ENCODE assay signal across 8 cellular contexts in the genomic region with DNA sequence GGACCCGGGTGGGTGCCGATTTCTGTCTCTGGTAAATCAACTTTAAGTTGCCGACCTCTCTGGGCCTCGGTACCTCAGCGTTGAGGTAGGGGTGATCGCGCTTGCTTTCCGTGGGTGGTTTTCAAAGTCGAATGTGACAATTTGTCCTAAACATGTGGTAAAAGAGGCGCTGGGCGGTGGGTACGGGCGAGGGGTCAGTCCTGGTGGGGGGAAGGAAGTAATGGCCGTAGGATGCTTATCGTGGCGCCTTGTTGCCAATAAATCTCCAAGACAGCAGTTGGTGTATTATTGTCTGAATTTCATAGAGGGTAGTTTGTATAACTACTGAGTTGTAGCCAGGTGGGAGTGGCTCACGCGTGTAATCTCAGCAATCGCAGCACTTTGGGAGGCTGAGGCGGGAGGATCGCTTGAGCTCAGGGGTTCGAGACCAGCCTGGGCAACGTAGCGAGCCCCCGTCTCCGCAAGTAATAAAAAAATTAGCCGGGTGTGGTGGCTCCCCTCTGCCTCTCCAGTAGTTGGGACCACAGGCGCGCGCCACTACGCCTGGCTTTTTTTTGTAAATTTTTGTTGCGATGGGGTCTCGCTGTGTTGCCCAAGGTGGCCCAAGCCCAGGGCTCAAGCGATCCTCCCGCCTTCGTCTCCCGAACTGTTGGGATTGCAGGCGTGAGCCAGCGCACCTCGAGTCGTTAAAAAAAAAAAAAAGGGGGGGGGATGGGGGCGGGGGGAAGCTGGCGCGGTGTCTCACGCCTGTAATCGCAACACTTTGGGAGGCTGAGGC. TPM values are rescaled to one million over a fixed set of nuclear protein-coding genes. Genes with fewer than 3 reads are reported as not detected.
DNase-seq lines count a peak whose midpoint lies in the region; ATAC-seq and TF ChIP-seq lines count a peak whose summit lies in the region.

No MANE protein-coding gene starts in this region.

- in situ Hi-C loops in gastrocnemius medialis (cut with MboI; ENCODE audit: low sequenced_read_pairs in 4 of 4), result no loop called here

- CTCF ChIA-PET in T-cell (lab: Charles Lee), result no interaction called here

- H3K4me1 Mint-ChIP-seq in activated CD4-positive, alpha-beta T cell treated with anti-CD3 and anti-CD28 coated beads, Interleukin-2, amount 10 ng/mL, durations not matched to agents 24 days and 14 days, result peaks cover 29% of the 10 kb centered on the region
- H3K4me1 Mint-ChIP-seq in T-cell, result peaks cover 28 to 50% (median 48%) of the 10 kb centered on the region in 3 donors

- peaks cover 0 to 28% of the 10 kb centered on the region in 2 donors for H3K36me3 ChIP-seq in gastrocnemius medialis

- TF ChIP-seq CTCF in foreskin keratinocyte (conservative IDR thresholded peaks at IDR 0.05) (no peak), gastrocnemius medialis (IDR thresholded peaks at IDR 0.05 in 4 of 5, conservative IDR thresholded peaks at IDR 0.05 in 1 of 5) (no peak)

- no peak for TF ChIP-seq POLR2A in gastrocnemius medialis (IDR thresholded peaks at IDR 0.05)

- peak overlapping the region; percentile 91 to 99 (median 94) for H3K4me3 ChIP-seq in gastrocnemius medialis

- POLR2A ChIA-PET in T-cell (lab: Charles Lee), result interaction anchor here in 1 of 2 donors (0.5 kb wide), 1 partner anchor 106 kb away, joined by 3 read pairs; a partner anchor contains a TSS

- no peaks in the 10 kb centered on the region for H3K27me3 Mint-ChIP-seq in activated CD4-positive, alpha-beta T cell treated with anti-CD3 and anti-CD28 coated beads, Interleukin-2, amount 10 ng/mL, durations not matched to agents 24 days and 14 days
- no peaks in the 10 kb centered on the region for H3K27me3 Mint-ChIP-seq in T-cell

- H3K27ac Mint-ChIP-seq in activated CD4-positive, alpha-beta T cell treated with anti-CD3 and anti-CD28 coated beads, Interleukin-2, amount 10 ng/mL, durations not matched to agents 24 days and 14 days, result peak overlapping the region; percentile 98
- peak overlapping the region; percentile 90 to 94 for H3K27ac Mint-ChIP-seq in T-cell

- peak overlapping the region; percentile 96 for H3K4me3 Mint-ChIP-seq in activated CD4-positive, alpha-beta T cell treated with anti-CD3 and anti-CD28 coated beads, Interleukin-2, amount 10 ng/mL, durations not matched to agents 24 days and 14 days
- H3K4me3 Mint-ChIP-seq in T-cell, result peak overlapping the region; percentile 94 to 99 (median 96)

- H3K27me3 ChIP-seq in foreskin keratinocyte (no peaks in the 10 kb centered on the region), gastrocnemius medialis (no peaks in the 10 kb centered on the region)

- H3K4me1 ChIP-seq in foreskin keratinocyte (peaks cover 5% of the 10 kb centered on the region), gastrocnemius medialis (peaks cover 34 to 36% of the 10 kb centered on the region in 2 donors)

- peak in 1 of 4 experiments; percentile 1 for ATAC-seq in T-cell (replicated peaks in 1 of 4)
- no peak for ATAC-seq in foreskin keratinocyte
- peak in 1 of 2 donors; percentile 5 for ATAC-seq in gastrocnemius medialis
- no peak for ATAC-seq in GM18861 (IDR thresholded peaks at IDR 0.05; ENCODE audit: unreplicated experiment)

- H3K27ac ChIP-seq in foreskin keratinocyte (peak overlapping the region; percentile 63), gastrocnemius medialis (peak overlapping the region; percentile 83 to 96 (median 92))

- peaks cover 40% of the 10 kb centered on the region for H3K36me3 Mint-ChIP-seq in activated CD4-positive, alpha-beta T cell treated with anti-CD3 and anti-CD28 coated beads, Interleukin-2, amount 10 ng/mL, durations not matched to agents 24 days and 14 days (ENCODE audit: low read depth)
- H3K36me3 Mint-ChIP-seq in T-cell, result peaks cover 21% of the 10 kb centered on the region

- DNase-seq in activated CD4-positive, alpha-beta T cell treated with anti-CD3 and anti-CD28 coated beads, Interleukin-2, amount 10 ng/mL, durations not matched to agents 24 days and 14 days, result no peak
- DNase-seq in activated CD4-positive, alpha-beta T cell treated with anti-CD3 and anti-CD28 coated beads for 1 hour, result no peak
- DNase-seq in T-cell (no peak), foreskin keratinocyte (no peak), gastrocnemius medialis (no peak), NCI-H1417 treated with DMSO at 0.1 percent for 48 hours (lab: John Stamatoyannopoulos, UW) (no peak), NCI-H446 treated with DMSO at 0.1 percent for 48 hours (lab: John Stamatoyannopoulos, UW) (no peak)

- H3K9me3 ChIP-seq in gastrocnemius medialis, result no peaks in the 10 kb centered on the region

- H3K9me3 Mint-ChIP-seq in activated CD4-positive, alpha-beta T cell treated with anti-CD3 and anti-CD28 coated beads, Interleukin-2, amount 10 ng/mL, durations not matched to agents 24 days and 14 days, result no peaks in the 10 kb centered on the region
- no peaks in the 10 kb centered on the region for H3K9me3 Mint-ChIP-seq in T-cell

- intact Hi-C loops in activated CD4-positive, alpha-beta T cell treated with anti-CD3 and anti-CD28 coated beads, Interleukin-2, amount 10 ng/mL, durations not matched to agents 24 days and 14 days (cut with micrococcal nuclease), result loop anchor here (1.0 kb wide), 6 partner anchors 17 to 162 kb away; a partner anchor contains a TSS
- intact Hi-C loops in gastrocnemius medialis (cut with DNase I; ENCODE audit: low total_unique reads), result loop anchor here (2.0 to 5.0 kb wide), 3 partner anchors 33 to 72 kb away; a partner anchor contains a TSS

RNA-seq across cellular contexts. Expression of a gene that starts 0.7 kb away (rescaled TPM):
- 133 TPM in 2 replicates for total RNA-seq in activated CD4-positive, alpha-beta T cell treated with anti-CD3 and anti-CD28 coated beads, Interleukin-2, amount 10 ng/mL, durations not matched to agents 24 days and 14 days
- total RNA-seq in T-cell (10 to 100 TPM; 66.9 to 90.0 (median 71.2) TPM), foreskin keratinocyte (55.8 and 55.9 TPM in 2 replicates), gastrocnemius medialis (100 to 1,000 TPM in 3 of 4 donors, 10 to 100 TPM in 1; 83.9 to 128 (median 114) TPM)
- polyA plus RNA-seq in foreskin keratinocyte, result 93.8 and 94.2 TPM in 2 replicates

RNA-seq across cellular contexts. Expression of a gene that starts 0.9 kb away (rescaled TPM):
- total RNA-seq in activated CD4-positive, alpha-beta T cell treated with anti-CD3 and anti-CD28 coated beads, Interleukin-2, amount 10 ng/mL, durations not matched to agents 24 days and 14 days, result 9.4 and 10.9 TPM in 2 replicates
- total RNA-seq in T-cell (10 to 100 TPM in 4 of 5 donors, 1 to 10 TPM in 1; 9.1 to 16.4 (median 14.7) TPM), foreskin keratinocyte (4.1 and 4.2 TPM in 2 replicates), gastrocnemius medialis (10 to 100 TPM in 1 of 4 donors, 1 to 10 TPM in 3; 3.9 to 10.5 (median 5.6) TPM)
- polyA plus RNA-seq in foreskin keratinocyte, result 8.3 and 8.5 TPM in 2 replicates

RNA-seq across cellular contexts. Expression of a gene that starts 16.5 kb away (rescaled TPM):
- total RNA-seq in activated CD4-positive, alpha-beta T cell treated with anti-CD3 and anti-CD28 coated beads, Interleukin-2, amount 10 ng/mL, durations not matched to agents 24 days and 14 days, result 0.40 and 0.47 TPM in 2 replicates
- 1 to 10 TPM in 1 of 5 donors, under 1 TPM in 4; 0.36 to 1.1 (median 0.57) TPM for total RNA-seq in T-cell
- total RNA-seq in foreskin keratinocyte, result 1.4 and 2.1 TPM in 2 replicates
- 1.4 and 2.5 TPM in 2 replicates for polyA plus RNA-seq in foreskin keratinocyte
- 1 to 10 TPM in 2 of 4 donors, under 1 TPM in 2; 0.64 to 2.5 (median 1.4) TPM for total RNA-seq in gastrocnemius medialis

RNA-seq across cellular contexts. Expression of a gene that starts 35.4 kb away (rescaled TPM):
- 19.0 and 19.4 TPM in 2 replicates for total RNA-seq in activated CD4-positive, alpha-beta T cell treated with anti-CD3 and anti-CD28 coated beads, Interleukin-2, amount 10 ng/mL, durations not matched to agents 24 days and 14 days
- total RNA-seq in T-cell (10 to 100 TPM in 4 of 5 donors, 1 to 10 TPM in 1; 7.7 to 18.1 (median 13.0) TPM), foreskin keratinocyte (15.9 and 20.1 TPM in 2 replicates), gastrocnemius medialis (1 to 10 TPM in 3 of 4 donors, under 1 TPM in 1; 0.83 to 8.1 (median 3.2) TPM)
- polyA plus RNA-seq in foreskin keratinocyte, result 15.4 and 20.1 TPM in 2 replicates

RNA-seq across cellular contexts. Expression of a gene that starts 54.5 kb away (rescaled TPM):
- 20.8 and 23.0 TPM in 2 replicates for total RNA-seq in activated CD4-positive, alpha-beta T cell treated with anti-CD3 and anti-CD28 coated beads, Interleukin-2, amount 10 ng/mL, durations not matched to agents 24 days and 14 days
- 10 to 100 TPM; 14.5 to 24.3 (median 18.8) TPM for total RNA-seq in T-cell
- 24.0 and 25.2 TPM in 2 replicates for total RNA-seq in foreskin keratinocyte
- 34.2 and 34.5 TPM in 2 replicates for polyA plus RNA-seq in foreskin keratinocyte
- 1 to 10 TPM; 3.2 to 9.4 (median 7.6) TPM for total RNA-seq in gastrocnemius medialis
